In the genomic region with DNA sequence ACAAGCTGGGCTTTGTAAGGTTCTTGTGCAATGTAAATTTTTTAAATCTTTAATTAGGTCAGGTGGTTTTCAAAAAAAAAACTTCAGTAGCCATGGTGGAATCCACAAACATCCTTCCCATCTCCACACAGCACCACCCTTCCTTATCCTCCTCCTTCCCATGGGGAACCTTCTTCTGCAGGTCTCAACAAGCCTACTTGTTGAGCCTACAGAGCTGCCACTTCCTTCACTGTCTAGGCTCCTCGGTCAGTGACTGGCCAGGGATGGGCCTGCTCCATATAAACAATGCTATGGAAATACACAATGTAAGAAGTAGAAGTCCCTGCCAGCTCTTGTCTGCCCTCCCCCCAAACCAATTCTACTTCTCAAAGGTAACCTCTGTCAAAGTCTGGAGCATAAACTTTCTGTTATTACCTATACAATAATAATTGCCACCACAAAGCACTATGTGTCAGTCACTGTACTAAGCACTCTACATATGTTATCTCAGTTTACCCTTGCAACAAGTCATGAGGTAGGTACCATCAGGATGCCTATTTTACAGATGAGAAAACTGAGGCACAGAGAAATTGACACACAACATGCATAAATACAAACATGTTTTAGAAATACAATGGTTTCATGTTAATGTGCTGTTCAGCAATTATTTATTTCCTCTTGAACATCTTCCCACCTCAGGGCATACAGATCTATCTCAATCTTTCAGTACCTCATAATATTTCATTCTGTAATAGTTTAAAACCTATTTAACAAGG, we compare ENCODE assay signal across 1 cellular context.
TF ChIP-seq lines count a peak whose summit lies in the region.

No MANE protein-coding gene starts in this region.

TF ChIP-seq in IMR-90, 13 proteins besides CTCF, POLR2A, EP300 and RAD21:
- TF ChIP-seq CEBPB (IDR thresholded peaks at IDR 0.05; ENCODE audit: low read depth, low read length) (no peak), MAFK (IDR thresholded peaks at IDR 0.05; ENCODE audit: low read depth, low read length) (no peak), MAZ (IDR thresholded peaks at IDR 0.05; ENCODE audit: borderline replicate concordance, low read depth, low read length) (no peak)
- TF ChIP-seq, protein P1, sequence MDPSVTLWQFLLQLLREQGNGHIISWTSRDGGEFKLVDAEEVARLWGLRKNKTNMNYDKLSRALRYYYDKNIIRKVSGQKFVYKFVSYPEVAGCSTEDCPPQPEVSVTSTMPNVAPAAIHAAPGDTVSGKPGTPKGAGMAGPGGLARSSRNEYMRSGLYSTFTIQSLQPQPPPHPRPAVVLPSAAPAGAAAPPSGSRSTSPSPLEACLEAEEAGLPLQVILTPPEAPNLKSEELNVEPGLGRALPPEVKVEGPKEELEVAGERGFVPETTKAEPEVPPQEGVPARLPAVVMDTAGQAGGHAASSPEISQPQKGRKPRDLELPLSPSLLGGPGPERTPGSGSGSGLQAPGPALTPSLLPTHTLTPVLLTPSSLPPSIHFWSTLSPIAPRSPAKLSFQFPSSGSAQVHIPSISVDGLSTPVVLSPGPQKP (IDR thresholded peaks at IDR 0.05; ENCODE audit: borderline replicate concordance, low read depth, low read length), result no peak
